ENCODE assay signal across 21 cellular contexts in genomic region chr10:60937022-60937421, GRCh38. TPM values are rescaled to one million over a fixed set of nuclear protein-coding genes. Genes with fewer than 3 reads are reported as not detected.
DNase-seq lines count a peak whose midpoint lies in the region; ATAC-seq, FAIRE-seq and TF ChIP-seq lines count a peak whose summit lies in the region.
"Had no signal": no experiment of that assay in that cellular context is flagged by ENCODE, and none has a peak within 500 bp of the region (broad histone marks: within the 10 kb centered on the region; RNA-seq: fewer than 3 reads in every experiment).

No MANE protein-coding gene starts in this region.

- H3K9me2 ChIP-seq in SK-N-SH = no peaks in the 10 kb centered on the region

- no peak for TF ChIP-seq CTCF in ascending aorta (IDR thresholded peaks at IDR 0.05)
- no peak for TF ChIP-seq CTCF in SK-N-SH (IDR thresholded peaks at IDR 0.05)

- H3K79me2 ChIP-seq in SK-N-SH (ENCODE audit: insufficient read depth) = peaks cover 53% of the 10 kb centered on the region

- peaks cover 16% of the 10 kb centered on the region for H3F3A ChIP-seq in SK-N-SH (replicated peaks; ENCODE audit: insufficient read depth)

- POLR2A ChIA-PET in SK-N-SH (lab: Yijun Ruan, JAX) = no interaction called here

- peak; percentile 52 for FAIRE-seq in H54 (lab: Jason Lieb, UNC)
- FAIRE-seq: A549, GM12891, GM18507 had no signal

- no peak overlapping the region for H3K9ac ChIP-seq in skeletal muscle tissue (ENCODE audit: low read depth in 1 of 3, low read length in 3 of 3)
- H3K9ac ChIP-seq in SK-N-SH = no peak overlapping the region
- H3K9ac ChIP-seq: BLaER1 treated with 17β-estradiol and CSF1 and Interleukin-3, amounts not matched to agents 10 nM and 100 nM; GM23248 had no signal

- H3K27me3 ChIP-seq in ascending aorta = no peaks in the 10 kb centered on the region
- H3K27me3 ChIP-seq in skeletal muscle tissue (ENCODE audit: control insufficient read depth in 3 of 3, insufficient read depth in 3 of 3, low read length in 3 of 3) = no peaks in the 10 kb centered on the region
- no peaks in the 10 kb centered on the region for H3K27me3 ChIP-seq in SK-N-SH (ENCODE audit: insufficient read depth)
- H3K27me3 ChIP-seq: BLaER1 treated with 17β-estradiol and CSF1 and Interleukin-3, amounts not matched to agents 10 nM and 100 nM had no signal

- no peak overlapping the region for H2AFZ ChIP-seq in SK-N-SH (ENCODE audit: low read depth)
- H2AFZ ChIP-seq: GM23248 had no signal

- H3K4me3 ChIP-seq in ascending aorta (no peak overlapping the region), skeletal muscle tissue (ENCODE audit: low read length in 3 of 3) (peak overlapping the region in 1 of 3 donors; percentile 0), SK-N-SH (ENCODE audit: low read depth in 2 of 2, low read length in 1 of 2) (no peak overlapping the region)
- H3K4me3 ChIP-seq: A549; BLaER1 treated with 17β-estradiol and CSF1 and Interleukin-3, amounts not matched to agents 10 nM and 100 nM; GM23248 had no signal

- no peak for TF ChIP-seq EP300 in SK-N-SH (IDR thresholded peaks at IDR 0.05; ENCODE audit: borderline replicate concordance in 1 of 2, low read depth in 1 of 2, low read length in 1 of 2)

- peak; percentile 66 for ATAC-seq in left lobe of liver
- ATAC-seq in HG02571 (IDR thresholded peaks at IDR 0.05; ENCODE audit: unreplicated experiment) = no peak
- ATAC-seq: A549 had no signal

- no peaks in the 10 kb centered on the region for H4K20me1 ChIP-seq in SK-N-SH (ENCODE audit: insufficient read depth)
- H4K20me1 ChIP-seq: BLaER1 treated with 17β-estradiol and CSF1 and Interleukin-3, amounts not matched to agents 10 nM and 100 nM had no signal

- H3K36me3 ChIP-seq in ascending aorta (peaks cover 0 to 5% of the 10 kb centered on the region in 2 donors), skeletal muscle tissue (ENCODE audit: control insufficient read depth in 3 of 3, insufficient read depth in 3 of 3, low read length in 3 of 3) (peaks cover 0 to 8% (median 7%) of the 10 kb centered on the region in 3 donors), SK-N-SH (replicated peaks in 1 of 2; ENCODE audit: control insufficient read depth in 1 of 2, insufficient read depth in 2 of 2, low read length in 1 of 2) (peaks cover 44 to 50% of the 10 kb centered on the region in 2 experiments)

- peak overlapping the region; percentile 31 to 100 for H3K27ac ChIP-seq in ascending aorta
- H3K27ac ChIP-seq in skeletal muscle tissue (ENCODE audit: low read depth, low read length) = peak overlapping the region; percentile 8
- H3K27ac ChIP-seq in SK-N-SH (ENCODE audit: low read depth in 2 of 2, low read length in 1 of 2) = no peak overlapping the region
- H3K27ac ChIP-seq: A549; BLaER1 treated with 17β-estradiol and CSF1 and Interleukin-3, amounts not matched to agents 10 nM and 100 nM; GM23248 had no signal

- H3K4me2 ChIP-seq in SK-N-SH = no peak overlapping the region
- H3K4me2 ChIP-seq: BLaER1 treated with 17β-estradiol and CSF1 and Interleukin-3, amounts not matched to agents 10 nM and 100 nM had no signal

- no peak for DNase-seq in H54 (ENCODE audit: insufficient read length, low spot score)
- DNase-seq in ascending aorta (ENCODE audit: low spot score in 2 of 2) = no peak
- no peak for DNase-seq in left lobe of liver (ENCODE audit: low spot score)
- DNase-seq in SK-N-SH = no peak
- no peak for DNase-seq in NCI-H446 (lab: John Stamatoyannopoulos, UW)
- DNase-seq in SKM-1 treated with dmso at 0.1 percent for 144 hours (lab: John Stamatoyannopoulos, UW; ENCODE audit: unreplicated experiment) = no peak
- DNase-seq: GF-D8, GM23248, IMR-90, Kasumi-1, MM.1S, NCI-H1105 treated with DMSO at 0.1 percent for 48 hours, NCI-H187 treated with DMSO at 0.1 percent for 48 hours, NCI-H69, RPMI8226 had no signal

- TF ChIP-seq POLR2A in H54 (IDR thresholded peaks at IDR 0.05; ENCODE audit: low read depth, low read length) = no peak

- TF ChIP-seq RAD21 in SK-N-SH (IDR thresholded peaks at IDR 0.05; ENCODE audit: low read length) = no peak

- WGBS in SK-N-SH (ENCODE audit: low lambda C conversion rate) = over 99% methylated on average over 4 of the region's 4 CpGs

- H3K4me1 ChIP-seq in ascending aorta (peaks cover 0 to 22% of the 10 kb centered on the region in 2 donors), skeletal muscle tissue (ENCODE audit: control insufficient read depth in 3 of 3, insufficient read depth in 3 of 3, low read length in 3 of 3) (peaks cover 26 to 41% (median 36%) of the 10 kb centered on the region in 3 donors), SK-N-SH (ENCODE audit: control insufficient read depth in 1 of 2, insufficient read depth in 2 of 2, low read depth in 1 of 2, low read length in 1 of 2) (peaks cover 4% of the 10 kb centered on the region in 2 experiments; a peak in 1 of 4 replicates)

- CTCF ChIA-PET in SK-N-SH (lab: Yijun Ruan, JAX) = interaction anchor here (0.9 to 1.2 kb wide), 2 partner anchors 13 to 53 kb away, joined by 3 read pairs; no protein-coding TSS in a partner anchor

- intact Hi-C loops in ascending aorta (cut with DNase I) = no loop called here

- H3K9me3 ChIP-seq in ascending aorta = no peaks in the 10 kb centered on the region
- no peaks in the 10 kb centered on the region for H3K9me3 ChIP-seq in skeletal muscle tissue (ENCODE audit: control insufficient read depth in 3 of 3, low read length in 3 of 3)
- no peaks in the 10 kb centered on the region for H3K9me3 ChIP-seq in SK-N-SH
- H3K9me3 ChIP-seq: A549; BLaER1 treated with 17β-estradiol and CSF1 and Interleukin-3, amounts not matched to agents 10 nM and 100 nM had no signal

TF ChIP-seq in SK-N-SH, 30 proteins besides CTCF, POLR2A, EP300 and RAD21 (continues in another document):
- no peak for TF ChIP-seq FOXM1 (IDR thresholded peaks at IDR 0.05; ENCODE audit: low read depth)
- TF ChIP-seq IRF3 (IDR thresholded peaks at IDR 0.05; ENCODE audit: low read depth, low read length) = no peak
- no peak for TF ChIP-seq EZH2phosphoT487 (IDR thresholded peaks at IDR 0.05; ENCODE audit: borderline replicate concordance, low read depth)
- no peak for TF ChIP-seq USF2 (IDR thresholded peaks at IDR 0.05; ENCODE audit: borderline replicate concordance, low read depth, low read length)
- TF ChIP-seq TCF12 (IDR thresholded peaks at IDR 0.05) = no peak
- no peak for TF ChIP-seq CHD2 (IDR thresholded peaks at IDR 0.05; ENCODE audit: low read length, partially characterized antibody)
- TF ChIP-seq SMC3 (IDR thresholded peaks at IDR 0.05; ENCODE audit: low read depth, low read length) = no peak
- TF ChIP-seq YY1 (IDR thresholded peaks at IDR 0.05; ENCODE audit: low read depth) = no peak
- no peak for TF ChIP-seq JUND (IDR thresholded peaks at IDR 0.05)
- no peak for TF ChIP-seq REST (IDR thresholded peaks at IDR 0.05; ENCODE audit: low read depth, low read length)
- TF ChIP-seq FOXJ3 (CRISPR knock-in tag; IDR thresholded peaks at IDR 0.05) = no peak
- no peak for TF ChIP-seq RXRA (IDR thresholded peaks at IDR 0.05; ENCODE audit: borderline replicate concordance, low read depth)
- TF ChIP-seq NRF1 (IDR thresholded peaks at IDR 0.05; ENCODE audit: low read depth, low read length) = no peak
- TF ChIP-seq GATA2 (CRISPR knock-in tag; IDR thresholded peaks at IDR 0.05) = no peak
- no peak for TF ChIP-seq FOSL2 (IDR thresholded peaks at IDR 0.05; ENCODE audit: borderline replicate concordance, low read depth)
- TF ChIP-seq NFIC (IDR thresholded peaks at IDR 0.05; ENCODE audit: borderline replicate concordance) = no peak

RNA-seq across cellular contexts. Expression of gene RHOBTB1, which starts 7.0 kb away (rescaled TPM):
- total RNA-seq in ascending aorta (13.6 TPM), left lobe of liver (3.6 TPM), skeletal muscle tissue (29.2 TPM)
- 10.5 and 13.8 TPM in 2 replicates for polyA plus RNA-seq in SK-N-SH (2012; rRNA removed)
- 12.5 and 12.6 TPM in 2 replicates for polyA plus RNA-seq in SK-N-SH (2012; cell fraction: cytosol; rRNA removed)
- polyA plus RNA-seq in SK-N-SH (2012; cell fraction: nucleus; rRNA removed) = 9.5 and 18.9 TPM in 2 replicates

Comparison
In these comparisons a context has a peak if more than half of its experiments do, and no peak if none do; other contexts are left out.
1. H3K27ac ChIP-seq: peak in ascending aorta (2 of 2) and skeletal muscle tissue (single experiment); none in SK-N-SH (0 of 2).